8 cellular contexts compared by ENCODE assay signal in the genomic region with DNA sequence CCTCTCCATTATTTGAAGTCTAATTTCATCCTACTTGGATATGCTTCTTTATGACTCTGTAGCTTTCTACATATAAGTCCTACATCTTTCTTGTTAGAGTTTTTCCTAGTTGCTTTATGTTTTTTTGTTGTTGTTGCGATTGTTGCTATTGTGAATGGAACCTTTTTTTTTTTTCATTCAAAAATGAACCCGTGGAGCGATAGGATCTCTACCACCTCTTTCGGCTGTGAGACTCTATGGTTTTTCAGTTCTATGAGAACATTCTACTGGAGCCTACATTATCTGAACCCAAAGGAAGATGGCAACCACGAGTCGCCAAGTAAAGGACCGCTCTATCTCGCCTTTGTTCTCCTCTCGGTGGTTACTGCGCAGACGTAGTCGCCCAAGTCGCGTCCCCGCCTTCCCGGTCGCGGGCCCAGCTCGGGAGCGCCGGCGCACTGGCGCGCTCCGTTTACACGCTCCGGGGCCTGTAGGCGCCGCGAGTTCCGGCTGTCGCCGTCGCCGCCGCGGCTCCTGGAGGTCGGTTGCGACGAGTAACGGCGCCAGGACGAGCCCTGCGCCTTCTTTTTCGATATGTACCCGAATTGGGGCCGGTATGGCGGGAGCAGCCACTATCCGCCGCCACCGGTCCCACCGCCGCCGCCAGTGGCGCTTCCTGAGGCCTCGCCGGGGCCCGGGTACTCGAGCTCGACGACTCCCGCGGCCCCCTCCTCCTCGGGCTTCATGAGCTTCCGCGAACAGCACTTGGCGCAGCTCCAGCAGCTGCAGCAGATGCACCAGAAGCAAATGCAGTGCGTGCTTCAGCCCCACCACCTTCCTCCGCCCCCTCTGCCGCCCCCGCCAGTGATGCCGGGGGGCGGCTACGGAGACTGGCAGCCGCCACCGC.
DNase-seq lines count a peak whose midpoint lies in the region; ATAC-seq and TF ChIP-seq lines count a peak whose summit lies in the region.

A gene with protein sequence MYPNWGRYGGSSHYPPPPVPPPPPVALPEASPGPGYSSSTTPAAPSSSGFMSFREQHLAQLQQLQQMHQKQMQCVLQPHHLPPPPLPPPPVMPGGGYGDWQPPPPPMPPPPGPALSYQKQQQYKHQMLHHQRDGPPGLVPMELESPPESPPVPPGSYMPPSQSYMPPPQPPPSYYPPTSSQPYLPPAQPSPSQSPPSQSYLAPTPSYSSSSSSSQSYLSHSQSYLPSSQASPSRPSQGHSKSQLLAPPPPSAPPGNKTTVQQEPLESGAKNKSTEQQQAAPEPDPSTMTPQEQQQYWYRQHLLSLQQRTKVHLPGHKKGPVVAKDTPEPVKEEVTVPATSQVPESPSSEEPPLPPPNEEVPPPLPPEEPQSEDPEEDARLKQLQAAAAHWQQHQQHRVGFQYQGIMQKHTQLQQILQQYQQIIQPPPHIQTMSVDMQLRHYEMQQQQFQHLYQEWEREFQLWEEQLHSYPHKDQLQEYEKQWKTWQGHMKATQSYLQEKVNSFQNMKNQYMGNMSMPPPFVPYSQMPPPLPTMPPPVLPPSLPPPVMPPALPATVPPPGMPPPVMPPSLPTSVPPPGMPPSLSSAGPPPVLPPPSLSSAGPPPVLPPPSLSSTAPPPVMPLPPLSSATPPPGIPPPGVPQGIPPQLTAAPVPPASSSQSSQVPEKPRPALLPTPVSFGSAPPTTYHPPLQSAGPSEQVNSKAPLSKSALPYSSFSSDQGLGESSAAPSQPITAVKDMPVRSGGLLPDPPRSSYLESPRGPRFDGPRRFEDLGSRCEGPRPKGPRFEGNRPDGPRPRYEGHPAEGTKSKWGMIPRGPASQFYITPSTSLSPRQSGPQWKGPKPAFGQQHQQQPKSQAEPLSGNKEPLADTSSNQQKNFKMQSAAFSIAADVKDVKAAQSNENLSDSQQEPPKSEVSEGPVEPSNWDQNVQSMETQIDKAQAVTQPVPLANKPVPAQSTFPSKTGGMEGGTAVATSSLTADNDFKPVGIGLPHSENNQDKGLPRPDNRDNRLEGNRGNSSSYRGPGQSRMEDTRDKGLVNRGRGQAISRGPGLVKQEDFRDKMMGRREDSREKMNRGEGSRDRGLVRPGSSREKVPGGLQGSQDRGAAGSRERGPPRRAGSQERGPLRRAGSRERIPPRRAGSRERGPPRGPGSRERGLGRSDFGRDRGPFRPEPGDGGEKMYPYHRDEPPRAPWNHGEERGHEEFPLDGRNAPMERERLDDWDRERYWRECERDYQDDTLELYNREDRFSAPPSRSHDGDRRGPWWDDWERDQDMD (N-terminal part only) (plus strand): TSS at position 400 of the 886 bp plus-strand sequence. CDS start 174 bp downstream, at position 574.

- ATAC-seq in GM18870 (IDR thresholded peaks at IDR 0.05; ENCODE audit: unreplicated experiment) (peak; percentile 92), HG03139 (IDR thresholded peaks at IDR 0.05; ENCODE audit: unreplicated experiment) (peak; percentile 82)

- peak; percentile 86 for DNase-seq in AG04449 (ENCODE audit: low read depth, low spot score)
- peak; percentile 98 for DNase-seq in NCI-H2227 (lab: John Stamatoyannopoulos, UW; ENCODE audit: unreplicated experiment)
- DNase-seq in cardiac fibroblast (ENCODE audit: low read depth in 2 of 2): peak; percentile 99
- DNase-seq in iPS-NIHi7 (ENCODE audit: extremely low spot score): peak; percentile 98
- peak; percentile 91 for DNase-seq in smooth muscle cell of the brain vasculature (ENCODE audit: low read depth, low spot score)

- peak; percentile 76 for TF ChIP-seq CTCF in AG04449 (IDR thresholded peaks at IDR 0.05; ENCODE audit: insufficient read depth, low read length, missing control alignments)
- peak; percentile 21; the same call in 1 of the 2 replicates for TF ChIP-seq CTCF in WI38 (IDR thresholded peaks at IDR 0.05; ENCODE audit: low read depth, low read length)
- TF ChIP-seq CTCF in cardiac fibroblast (IDR thresholded peaks at IDR 0.05; ENCODE audit: low read depth, low read length): peak; percentile 42

- H3K4me3 ChIP-seq in AG04449 (ENCODE audit: low read depth, low read length): peak within 1 kb of the TSS; percentile 74
- peak within 1 kb of the TSS; percentile 69 for H3K4me3 ChIP-seq in WI38 (ENCODE audit: low read depth, low read length)
- H3K4me3 ChIP-seq in cardiac fibroblast (replicated peaks in 1 of 2; ENCODE audit: low read depth in 2 of 2, low read length in 2 of 2): peak within 1 kb of the TSS; percentile 78 to 84

- CTCF ChIA-PET in AG04449 (lab: Yijun Ruan, JAX): interaction anchor here (0.6 to 3.9 kb wide), 26 partner anchors 8 to 464 kb away, joined by 3 to 60 read pairs (median 4); a partner anchor contains a TSS

- POLR2A ChIA-PET in AG04449 (lab: Yijun Ruan, JAX): interaction anchor here (0.5 to 1.4 kb wide), 5 partner anchors 8 to 567 kb away, joined by 3 to 6 read pairs (median 3); no protein-coding TSS in a partner anchor

Comparison
In these comparisons a context has a peak if more than half of its experiments do, and no peak if none do; other contexts are left out.
1. Peak in every context shown above with its lines: DNase-seq, ATAC-seq and H3K4me3 ChIP-seq.
2. CTCF ChIP-seq: peak in every context shown above with its lines; median percentile 76 in AG04449; 42 in cardiac fibroblast; 21 in WI38.